Comparison of ENCODE assay signal across 1 cellular context in genomic region chr14:95360828-95361227, GRCh38.
TF ChIP-seq lines count a peak whose summit lies in the region.

No MANE protein-coding gene starts in this region.

TF ChIP-seq in HepG2, 621 proteins besides CTCF, POLR2A, EP300 and RAD21:
- 0 out of 2 replicates have a peak, but pooled peaks have one; percentile 13 for TF ChIP-seq ELF1 (CRISPR knock-in tag; IDR thresholded peaks at IDR 0.05)
- TF ChIP-seq RNF2 (conservative IDR thresholded peaks at IDR 0.05; ENCODE audit: low read depth) = no peak
